ENCODE assay signal across 28 cellular contexts in the genomic region with DNA sequence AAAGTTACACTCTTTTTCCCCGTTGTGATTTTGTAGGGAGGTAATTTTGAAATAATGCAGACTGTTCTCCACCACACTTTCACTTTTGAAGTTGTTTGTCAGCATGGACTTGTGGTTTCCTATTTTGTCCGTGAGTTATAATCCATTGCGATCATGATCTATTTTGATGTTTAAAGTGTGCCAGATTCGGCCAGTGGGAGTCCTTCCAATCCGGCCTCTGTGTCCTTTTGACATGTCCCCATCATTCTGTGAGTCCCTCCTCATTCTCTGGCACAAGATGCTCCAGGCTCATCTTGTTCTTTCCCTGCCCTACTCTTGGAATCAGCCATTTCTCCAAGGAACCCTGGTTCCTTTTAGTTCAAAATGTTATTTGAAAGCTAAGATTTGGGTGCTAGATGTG.
DNase-seq lines count a peak whose midpoint lies in the region; ATAC-seq and TF ChIP-seq lines count a peak whose summit lies in the region.
"Had no signal": no experiment of that assay in that cellular context is flagged by ENCODE, and none has a peak within 500 bp of the region (broad histone marks: within the 10 kb centered on the region; RNA-seq: fewer than 3 reads in every experiment).

No MANE protein-coding gene starts in this region.

- H3K4me1 ChIP-seq in heart left ventricle: peaks cover 0 to 20% (median 9%) of the 10 kb centered on the region in 12 donors
- no peaks in the 10 kb centered on the region for H3K4me1 ChIP-seq in lower lobe of right lung
- H3K4me1 ChIP-seq in subcutaneous abdominal adipose tissue (ENCODE audit: control insufficient read depth in 5 of 5, insufficient read depth in 5 of 5, low read length in 5 of 5): peaks cover 0 to 11% (median 3%) of the 10 kb centered on the region in 5 donors
- H3K4me1 ChIP-seq in OCI-LY7 (ENCODE audit: insufficient read depth, low read length, poor library complexity, severe bottlenecking): no peaks in the 10 kb centered on the region
- H3K4me1 ChIP-seq: ascending aorta had no signal

- DNase-seq in left cardiac atrium (no peak), heart left ventricle (no peak), lower lobe of right lung (no peak), HUDEP-2 (lab: John Stamatoyannopoulos, UW; ENCODE audit: unreplicated experiment in 76 of 76) (no peak), OCI-LY7 (ENCODE audit: low spot score) (no peak), NCI-H526 treated with DMSO at 0.1 percent for 48 hours (lab: John Stamatoyannopoulos, UW) (no peak)
- DNase-seq: activated B cell treated with CpG ODN at 0.5 μM for 24 hours; activated CD4-positive, alpha-beta T cell treated with anti-CD3 and anti-CD28 coated beads, Interleukin-2, amount 50 U/mL, for 1 hour; activated gamma-delta T cell; activated naive CD8-positive, alpha-beta T cell treated with anti-CD3 and anti-CD28 coated beads, Interleukin-2, amount 10 ng/mL, durations not matched to agents 7 days and 5 days; activated T-cell treated with anti-CD3 and anti-CD28 coated beads, Interleukin-2, amount 50 U/mL, for 24 hours; Caco-2; caudate nucleus; erythroblast; H7; NCI-H146; NCI-H2107; NCI-H345; nephron progenitor cell; retina; stimulated activated CD4-positive, alpha-beta T cell treated with anti-CD3 and anti-CD28 coated beads, Interleukin-1b, Interleukin-23, amount 100 ng/mL, for 48 hours; stimulated activated naive CD4-positive, alpha-beta T cell treated with Interleukin-2 at 50 U/mL for 16 hours had no signal

- no TSS peak for BruUV-seq in OCI-LY7 (replicated peaks; lab: Mats Ljungman, UMichigan)

- H3K9me3 ChIP-seq in heart left ventricle (peaks cover 0 to 5% (median 0%) of the 10 kb centered on the region in 12 donors), lower lobe of right lung (no peaks in the 10 kb centered on the region), subcutaneous abdominal adipose tissue (ENCODE audit: control insufficient read depth in 5 of 5, low read length in 5 of 5) (peaks cover 0 to 3% (median 0%) of the 10 kb centered on the region in 5 donors), OCI-LY7 (ENCODE audit: low read length) (no peaks in the 10 kb centered on the region)
- H3K9me3 ChIP-seq: ascending aorta, Caco-2, thoracic aorta had no signal

- ATAC-seq in left cardiac atrium (peak; percentile 27 to 35), heart left ventricle (no peak), SK-N-SH treated with all-trans-retinoic acid at 6 μM for 48 hours (peak; percentile 28; the same call in 2 of the 3 replicates), lower lobe of right lung (no peak)
- ATAC-seq: HepG2 had no signal

- POLR2A ChIA-PET in OCI-LY7 (lab: Charles Lee): no interaction called here

- no peak overlapping the region for H3K9ac ChIP-seq in subcutaneous abdominal adipose tissue (ENCODE audit: low read length in 5 of 5)

- H3K4me3 ChIP-seq in heart left ventricle: peak overlapping the region in 3 of 12 donors; percentile 13 to 27 (median 15)
- H3K4me3 ChIP-seq in lower lobe of right lung: peak overlapping the region; percentile 32
- peak overlapping the region in 3 of 5 donors; percentile 20 to 51 (median 40) for H3K4me3 ChIP-seq in subcutaneous abdominal adipose tissue (ENCODE audit: low read depth in 1 of 5, low read length in 5 of 5)
- no peak overlapping the region for H3K4me3 ChIP-seq in OCI-LY7 (ENCODE audit: low read depth, low read length, poor library complexity, severe bottlenecking)
- H3K4me3 ChIP-seq: ascending aorta, hepatocyte, thoracic aorta had no signal

- no peaks in the 10 kb centered on the region for H4K20me1 ChIP-seq in OCI-LY7 (ENCODE audit: insufficient read depth, low read length)

- no peaks in the 10 kb centered on the region for H3K9me2 ChIP-seq in OCI-LY7 (ENCODE audit: insufficient read depth, low read length)

- H3K36me3 ChIP-seq in heart left ventricle: no peaks in the 10 kb centered on the region
- H3K36me3 ChIP-seq in lower lobe of right lung: no peaks in the 10 kb centered on the region
- no peaks in the 10 kb centered on the region for H3K36me3 ChIP-seq in subcutaneous abdominal adipose tissue (ENCODE audit: control insufficient read depth in 5 of 5, insufficient read depth in 5 of 5, low read length in 5 of 5)
- no peaks in the 10 kb centered on the region for H3K36me3 ChIP-seq in OCI-LY7 (ENCODE audit: insufficient read depth, low read length)
- H3K36me3 ChIP-seq: ascending aorta, thoracic aorta had no signal

- CTCF ChIA-PET in OCI-LY7 (lab: Charles Lee; ENCODE audit: unreplicated experiment): no interaction called here

- H3K79me2 ChIP-seq in OCI-LY7 (ENCODE audit: insufficient read depth, low read depth, low read length): no peaks in the 10 kb centered on the region
- H3K79me2 ChIP-seq: hepatocyte had no signal

- no peak overlapping the region for H2AFZ ChIP-seq in OCI-LY7 (ENCODE audit: low read length)
- H2AFZ ChIP-seq: hepatocyte had no signal

- no peaks in the 10 kb centered on the region for H3K27me3 ChIP-seq in heart left ventricle
- H3K27me3 ChIP-seq in lower lobe of right lung (ENCODE audit: low read depth): no peaks in the 10 kb centered on the region
- no peaks in the 10 kb centered on the region for H3K27me3 ChIP-seq in subcutaneous abdominal adipose tissue (ENCODE audit: control insufficient read depth in 5 of 5, insufficient read depth in 4 of 5, low read length in 5 of 5)
- H3K27me3 ChIP-seq: ascending aorta, hepatocyte had no signal

- H3K4me2 ChIP-seq in OCI-LY7 (ENCODE audit: low read length): no peak overlapping the region
- H3K4me2 ChIP-seq: hepatocyte had no signal

- intact Hi-C loops in left cardiac atrium (cut with DNase I) (no loop called here), heart left ventricle (cut with DNase I) (loop anchor here in 1 of 10 donors (10.0 kb wide), 1 partner anchor 114 kb away; no protein-coding TSS in a partner anchor), lower lobe of right lung (cut with DNase I) (no loop called here), OCI-LY7 (cut with micrococcal nuclease; ENCODE audit: unreplicated experiment) (no loop called here)

- no peak for TF ChIP-seq POLR2A in heart left ventricle (IDR thresholded peaks at IDR 0.05)

- WGBS in heart left ventricle, 4 donors: 29 to 53% (median 41%) methylated on average over 5 of the region's 5 CpGs

- H3K27ac ChIP-seq in heart left ventricle (peak overlapping the region in 1 of 12 donors; percentile 1), lower lobe of right lung (no peak overlapping the region), subcutaneous abdominal adipose tissue (ENCODE audit: low read depth, low read length) (no peak overlapping the region), OCI-LY7 (ENCODE audit: low read depth, low read length, poor library complexity, severe bottlenecking) (no peak overlapping the region)
- H3K27ac ChIP-seq: ascending aorta, hepatocyte, thoracic aorta had no signal

- TF ChIP-seq CTCF in heart left ventricle (IDR thresholded peaks at IDR 0.05) (no peak), lower lobe of right lung (IDR thresholded peaks at IDR 0.05) (no peak), OCI-LY7 (conservative IDR thresholded peaks at IDR 0.05; ENCODE audit: low read length) (no peak)

TF ChIP-seq in SK-N-SH treated with all-trans-retinoic acid at 6 μM for 48 hours, 23 proteins besides CTCF, POLR2A, EP300 and RAD21 (continues in another document):
- TF ChIP-seq ZNF8 (CRISPR knock-in tag; IDR thresholded peaks at IDR 0.05) (no peak), BACH2 (CRISPR knock-in tag; IDR thresholded peaks at IDR 0.05; ENCODE audit: borderline replicate concordance) (no peak), TOX (CRISPR knock-in tag; IDR thresholded peaks at IDR 0.05; ENCODE audit: borderline replicate concordance) (no peak), GLIS3 (CRISPR knock-in tag; IDR thresholded peaks at IDR 0.05) (no peak), ZNF565 (CRISPR knock-in tag; conservative IDR thresholded peaks at IDR 0.05; ENCODE audit: low read depth) (no peak), TCF4 (CRISPR knock-in tag; IDR thresholded peaks at IDR 0.05; ENCODE audit: borderline replicate concordance) (no peak), ESRRG (CRISPR knock-in tag; IDR thresholded peaks at IDR 0.05) (no peak), OSR1 (CRISPR knock-in tag; IDR thresholded peaks at IDR 0.05) (no peak), RARB (CRISPR knock-in tag; IDR thresholded peaks at IDR 0.05) (no peak), CSDC2 (CRISPR knock-in tag; IDR thresholded peaks at IDR 0.05) (no peak)
- TF ChIP-seq, protein P1, sequence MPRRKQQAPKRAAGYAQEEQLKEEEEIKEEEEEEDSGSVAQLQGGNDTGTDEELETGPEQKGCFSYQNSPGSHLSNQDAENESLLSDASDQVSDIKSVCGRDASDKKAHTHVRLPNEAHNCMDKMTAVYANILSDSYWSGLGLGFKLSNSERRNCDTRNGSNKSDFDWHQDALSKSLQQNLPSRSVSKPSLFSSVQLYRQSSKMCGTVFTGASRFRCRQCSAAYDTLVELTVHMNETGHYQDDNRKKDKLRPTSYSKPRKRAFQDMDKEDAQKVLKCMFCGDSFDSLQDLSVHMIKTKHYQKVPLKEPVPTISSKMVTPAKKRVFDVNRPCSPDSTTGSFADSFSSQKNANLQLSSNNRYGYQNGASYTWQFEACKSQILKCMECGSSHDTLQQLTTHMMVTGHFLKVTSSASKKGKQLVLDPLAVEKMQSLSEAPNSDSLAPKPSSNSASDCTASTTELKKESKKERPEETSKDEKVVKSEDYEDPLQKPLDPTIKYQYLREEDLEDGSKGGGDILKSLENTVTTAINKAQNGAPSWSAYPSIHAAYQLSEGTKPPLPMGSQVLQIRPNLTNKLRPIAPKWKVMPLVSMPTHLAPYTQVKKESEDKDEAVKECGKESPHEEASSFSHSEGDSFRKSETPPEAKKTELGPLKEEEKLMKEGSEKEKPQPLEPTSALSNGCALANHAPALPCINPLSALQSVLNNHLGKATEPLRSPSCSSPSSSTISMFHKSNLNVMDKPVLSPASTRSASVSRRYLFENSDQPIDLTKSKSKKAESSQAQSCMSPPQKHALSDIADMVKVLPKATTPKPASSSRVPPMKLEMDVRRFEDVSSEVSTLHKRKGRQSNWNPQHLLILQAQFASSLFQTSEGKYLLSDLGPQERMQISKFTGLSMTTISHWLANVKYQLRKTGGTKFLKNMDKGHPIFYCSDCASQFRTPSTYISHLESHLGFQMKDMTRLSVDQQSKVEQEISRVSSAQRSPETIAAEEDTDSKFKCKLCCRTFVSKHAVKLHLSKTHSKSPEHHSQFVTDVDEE (CRISPR knock-in tag; IDR thresholded peaks at IDR 0.05): no peak
- TF ChIP-seq, protein P2, sequence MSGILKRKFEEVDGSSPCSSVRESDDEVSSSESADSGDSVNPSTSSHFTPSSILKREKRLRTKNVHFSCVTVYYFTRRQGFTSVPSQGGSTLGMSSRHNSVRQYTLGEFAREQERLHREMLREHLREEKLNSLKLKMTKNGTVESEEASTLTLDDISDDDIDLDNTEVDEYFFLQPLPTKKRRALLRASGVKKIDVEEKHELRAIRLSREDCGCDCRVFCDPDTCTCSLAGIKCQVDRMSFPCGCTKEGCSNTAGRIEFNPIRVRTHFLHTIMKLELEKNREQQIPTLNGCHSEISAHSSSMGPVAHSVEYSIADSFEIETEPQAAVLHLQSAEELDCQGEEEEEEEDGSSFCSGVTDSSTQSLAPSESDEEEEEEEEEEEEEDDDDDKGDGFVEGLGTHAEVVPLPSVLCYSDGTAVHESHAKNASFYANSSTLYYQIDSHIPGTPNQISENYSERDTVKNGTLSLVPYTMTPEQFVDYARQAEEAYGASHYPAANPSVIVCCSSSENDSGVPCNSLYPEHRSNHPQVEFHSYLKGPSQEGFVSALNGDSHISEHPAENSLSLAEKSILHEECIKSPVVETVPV (CRISPR knock-in tag; IDR thresholded peaks at IDR 0.05): no peak

Comparison
In these comparisons a context has a peak if more than half of its experiments do, and no peak if none do; other contexts are left out.
1. ATAC-seq: peak in left cardiac atrium (2 of 2) and SK-N-SH treated with all-trans-retinoic acid at 6 μM for 48 hours (single experiment); none in heart left ventricle (0 of 4) and lower lobe of right lung (0 of 2).